ENCODE assay signal across 15 cellular contexts in genomic region chr17:47603830-47604229, GRCh38. TPM values are rescaled to one million over a fixed set of nuclear protein-coding genes. Genes with fewer than 3 reads are reported as not detected.
DNase-seq lines count a peak whose midpoint lies in the region; ATAC-seq, FAIRE-seq and TF ChIP-seq lines count a peak whose summit lies in the region.
"Had no signal": no experiment of that assay in that cellular context is flagged by ENCODE, and none has a peak within 500 bp of the region (broad histone marks: within the 10 kb centered on the region; RNA-seq: fewer than 3 reads in every experiment).

No MANE protein-coding gene starts in this region.

- TF ChIP-seq CTCF in coronary artery (IDR thresholded peaks at IDR 0.05), result no peak
- TF ChIP-seq CTCF in thoracic aorta (IDR thresholded peaks at IDR 0.05), result no peak

- H3K27ac Mint-ChIP-seq in activated T-cell treated with anti-CD3 and anti-CD28 coated beads, Interleukin-2, amount 50 U/mL, for 72 hours, result peak overlapping the region; percentile 78
- H3K27ac Mint-ChIP-seq: neural progenitor cell had no signal

- no peak overlapping the region for H3K4me3 ChIP-seq in coronary artery
- H3K4me3 ChIP-seq in thoracic aorta, result no peak overlapping the region
- H3K4me3 ChIP-seq: lung, neural progenitor cell, sigmoid colon had no signal

- ATAC-seq in activated T-cell treated with anti-CD3 and anti-CD28 coated beads, Interleukin-2, amount 50 U/mL, for 72 hours (replicated peaks in 1 of 2), result no peak
- ATAC-seq in thoracic aorta (ENCODE audit: insufficient number of reproducible peaks, low FRiP score, low read depth) (no peak), HG03039 (IDR thresholded peaks at IDR 0.05; ENCODE audit: unreplicated experiment) (no peak), GM21423 (IDR thresholded peaks at IDR 0.05; ENCODE audit: unreplicated experiment) (no peak)

- peaks cover 6% of the 10 kb centered on the region for H3K4me1 Mint-ChIP-seq in activated T-cell treated with anti-CD3 and anti-CD28 coated beads, Interleukin-2, amount 50 U/mL, for 72 hours (ENCODE audit: low read depth)

- H3K27me3 ChIP-seq in thoracic aorta (replicated peaks; ENCODE audit: insufficient read depth), result no peaks in the 10 kb centered on the region
- H3K27me3 ChIP-seq: neural progenitor cell, sigmoid colon had no signal

- H3K36me3 ChIP-seq in thoracic aorta, result peaks cover 36% of the 10 kb centered on the region

- peaks cover 20 to 27% of the 10 kb centered on the region in 2 donors for H3K4me1 ChIP-seq in thoracic aorta (ENCODE audit: control insufficient read depth in 1 of 2, low read depth in 2 of 2)
- H3K4me1 ChIP-seq: neural progenitor cell had no signal

- no peak for FAIRE-seq in GM19239 (lab: Jason Lieb, UNC)

- peak overlapping the region; percentile 12 to 56 for H3K27ac ChIP-seq in coronary artery
- H3K27ac ChIP-seq in thoracic aorta, result peak overlapping the region; percentile 13 to 78
- H3K27ac ChIP-seq: neural progenitor cell had no signal

- H3K4me3 Mint-ChIP-seq in activated T-cell treated with anti-CD3 and anti-CD28 coated beads, Interleukin-2, amount 50 U/mL, for 72 hours, result no peak overlapping the region
- H3K4me3 Mint-ChIP-seq: activated T-cell treated with anti-CD3 and anti-CD28 coated beads, Interleukin-2, amount 50 U/mL, for 24 hours; neural progenitor cell had no signal

- no peak for DNase-seq in activated T-cell treated with anti-CD3 and anti-CD28 coated beads, Interleukin-2, amount 50 U/mL, for 72 hours
- DNase-seq in activated T-cell treated with anti-CD3 and anti-CD28 coated beads for 4 hours, result no peak
- peak; percentile 71 for DNase-seq in NCI-H2227 treated with DMSO at 0.1 percent for 48 hours (lab: John Stamatoyannopoulos, UW)
- no peak for DNase-seq in coronary artery (ENCODE audit: low spot score)
- no peak for DNase-seq in thoracic aorta (ENCODE audit: low spot score)
- no peak for DNase-seq in GM19239 (ENCODE audit: insufficient read length, low spot score)
- DNase-seq: activated CD4-positive, alpha-beta T cell treated with anti-CD3 and anti-CD28 coated beads, Interleukin-2, amount 50 U/mL, for 1 hour; activated T-cell treated with anti-CD3 and anti-CD28 coated beads, Interleukin-2, amount 50 U/mL, for 24 hours; amniotic stem cell; sigmoid colon; stimulated activated naive CD4-positive, alpha-beta T cell treated with Interleukin-2 at 50 U/mL for 16 hours had no signal

- H3K36me3 Mint-ChIP-seq in activated T-cell treated with anti-CD3 and anti-CD28 coated beads, Interleukin-2, amount 50 U/mL, for 72 hours (ENCODE audit: insufficient read depth in 2 of 2), result peaks cover 7 to 32% of the 10 kb centered on the region in 2 donors

- H3K27me3 Mint-ChIP-seq in activated T-cell treated with anti-CD3 and anti-CD28 coated beads, Interleukin-2, amount 50 U/mL, for 72 hours (ENCODE audit: low read depth), result no peaks in the 10 kb centered on the region
- H3K27me3 Mint-ChIP-seq: activated T-cell treated with anti-CD3 and anti-CD28 coated beads, Interleukin-2, amount 50 U/mL, for 24 hours had no signal

- H3K9me3 Mint-ChIP-seq in activated T-cell treated with anti-CD3 and anti-CD28 coated beads, Interleukin-2, amount 50 U/mL, for 72 hours, result no peaks in the 10 kb centered on the region
- H3K9me3 Mint-ChIP-seq: activated T-cell treated with anti-CD3 and anti-CD28 coated beads, Interleukin-2, amount 50 U/mL, for 24 hours; neural progenitor cell had no signal

- H3K9me3 ChIP-seq in thoracic aorta, result no peaks in the 10 kb centered on the region
- H3K9me3 ChIP-seq: sigmoid colon had no signal

RNA-seq across cellular contexts. Expression of gene KPNB1, which starts 45.9 kb away (rescaled TPM):
- 100 to 1,000 TPM; 581 to 729 TPM for total RNA-seq in activated T-cell treated with anti-CD3 and anti-CD28 coated beads, Interleukin-2, amount 50 U/mL, for 72 hours
- 100 to 1,000 TPM; 199 to 223 TPM for total RNA-seq in thoracic aorta
